Comparison of ENCODE assay signal across 1 cellular context in the genomic region with DNA sequence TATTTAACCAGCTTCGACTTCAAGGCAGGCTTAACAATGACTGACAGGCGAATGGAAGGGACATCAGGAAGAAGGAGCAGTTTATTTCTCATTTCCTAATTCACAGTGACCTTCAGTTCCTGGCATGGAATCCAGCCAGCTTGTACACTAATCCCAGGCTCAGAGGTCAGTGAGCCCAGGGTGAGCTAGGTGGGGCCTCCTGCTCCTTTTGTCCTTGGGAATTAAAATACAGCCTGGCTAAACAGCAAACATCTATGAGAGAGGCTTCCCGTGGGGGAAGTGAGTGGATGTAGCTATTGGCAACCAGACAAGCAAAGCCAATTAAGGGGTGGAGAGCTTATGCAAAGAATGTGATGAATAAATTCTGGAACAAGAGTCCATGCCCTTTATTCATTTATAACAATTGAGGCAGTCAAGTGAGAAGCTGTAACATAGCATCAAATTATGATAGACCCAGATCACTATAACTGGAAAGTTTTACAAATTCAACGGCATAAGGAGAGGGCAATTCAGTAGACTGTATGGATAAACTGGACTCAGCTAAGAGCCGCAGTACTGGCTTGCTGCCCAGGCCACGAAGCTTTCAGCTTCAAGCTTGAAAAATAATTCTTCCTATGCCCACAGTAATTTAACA.
TF ChIP-seq lines count a peak whose summit lies in the region.

No MANE protein-coding gene starts in this region.

TF ChIP-seq in SK-N-SH, 30 proteins besides CTCF, POLR2A, EP300 and RAD21 (continued from another document):
- TF ChIP-seq, protein P1, sequence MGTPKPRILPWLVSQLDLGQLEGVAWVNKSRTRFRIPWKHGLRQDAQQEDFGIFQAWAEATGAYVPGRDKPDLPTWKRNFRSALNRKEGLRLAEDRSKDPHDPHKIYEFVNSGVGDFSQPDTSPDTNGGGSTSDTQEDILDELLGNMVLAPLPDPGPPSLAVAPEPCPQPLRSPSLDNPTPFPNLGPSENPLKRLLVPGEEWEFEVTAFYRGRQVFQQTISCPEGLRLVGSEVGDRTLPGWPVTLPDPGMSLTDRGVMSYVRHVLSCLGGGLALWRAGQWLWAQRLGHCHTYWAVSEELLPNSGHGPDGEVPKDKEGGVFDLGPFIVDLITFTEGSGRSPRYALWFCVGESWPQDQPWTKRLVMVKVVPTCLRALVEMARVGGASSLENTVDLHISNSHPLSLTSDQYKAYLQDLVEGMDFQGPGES (IDR thresholded peaks at IDR 0.05; ENCODE audit: low read depth, low read length): no peak
- 0 out of 2 replicates have a peak, but pooled peaks have one; percentile 46 for TF ChIP-seq FOXM1 (IDR thresholded peaks at IDR 0.05; ENCODE audit: low read depth)
- peak; percentile 30; the same call in 1 of the 2 replicates for TF ChIP-seq ELF1 (IDR thresholded peaks at IDR 0.05)
- peak; percentile 51 for TF ChIP-seq TCF12 (IDR thresholded peaks at IDR 0.05)
